ENCODE assay signal across 12 cellular contexts in the genomic region with DNA sequence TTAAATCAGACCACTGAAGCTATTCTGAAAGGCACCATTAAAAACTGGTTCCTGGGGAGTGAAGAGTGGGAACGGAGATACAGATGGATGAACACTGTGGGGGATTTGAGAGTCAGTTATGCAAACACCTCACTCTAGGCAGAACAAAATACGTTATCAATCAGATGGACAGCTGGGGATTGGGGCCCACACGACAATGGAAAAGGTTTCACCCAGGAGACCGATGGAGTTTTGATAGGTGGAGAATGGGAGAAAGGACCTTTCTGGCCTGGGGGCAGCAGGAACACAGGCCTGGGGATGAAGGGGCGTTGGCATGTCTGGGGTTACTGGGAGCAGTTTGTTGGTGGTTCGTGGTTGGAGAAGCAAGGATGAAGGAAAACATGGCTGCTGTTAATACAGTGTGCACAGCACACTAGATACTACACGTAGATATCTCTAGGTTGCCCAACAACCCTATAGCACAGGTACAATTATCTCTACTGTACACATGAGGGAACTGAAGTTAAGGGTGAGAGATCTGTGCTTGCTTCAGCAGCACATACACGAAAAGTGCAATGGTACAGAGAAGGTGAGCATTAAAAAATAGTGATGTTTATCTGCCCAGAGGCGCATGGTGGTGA. TPM values are rescaled to one million over a fixed set of nuclear protein-coding genes. Genes with fewer than 3 reads are reported as not detected.
A peak's percentile ranks its signal among the peaks of the same experiment; 100 is the strongest.
DNase-seq lines count a peak whose midpoint lies in the region; ATAC-seq and TF ChIP-seq lines count a peak whose summit lies in the region.
"Had no signal": no experiment of that assay in that cellular context is flagged by ENCODE, and none has a peak within 500 bp of the region (broad histone marks: within the 10 kb centered on the region; RNA-seq: fewer than 3 reads in every experiment).

No MANE protein-coding gene starts in this region.

- peaks cover 24% of the 10 kb centered on the region; the same call in 1 of the 2 replicates for H4K20me1 ChIP-seq in Karpas-422 (ENCODE audit: insufficient read depth, low read depth, low read length)

- no peak overlapping the region for H2AFZ ChIP-seq in Karpas-422 (ENCODE audit: low read length)
- H2AFZ ChIP-seq: parathyroid adenoma had no signal

- no peaks in the 10 kb centered on the region for H3K27me3 Mint-ChIP-seq in activated naive CD8-positive, alpha-beta T cell treated with anti-CD3 and anti-CD28 coated beads, Interleukin-2, amount 10 ng/mL, durations not matched to agents 7 days and 5 days
- no peaks in the 10 kb centered on the region for H3K27me3 Mint-ChIP-seq in activated naive CD8-positive, alpha-beta T cell treated with anti-CD3 and anti-CD28 coated beads, Interleukin-2, amount 50 U/mL, for 24 hours
- H3K27me3 Mint-ChIP-seq in stimulated activated memory B cell treated with anti-CD40 and anti-IgM and Interleukin-4, amounts not matched to agents 10 μg/mL and 1 μg/mL and 100 μg/mL, for 72 hours = no peaks in the 10 kb centered on the region

- no peak for TF ChIP-seq CTCF in upper lobe of right lung (IDR thresholded peaks at IDR 0.05)

- ATAC-seq in activated naive CD8-positive, alpha-beta T cell treated with anti-CD3 and anti-CD28 coated beads, Interleukin-2, amount 10 ng/mL, durations not matched to agents 7 days and 5 days (ENCODE audit: low read depth) = no peak
- ATAC-seq in activated naive CD8-positive, alpha-beta T cell treated with anti-CD3 and anti-CD28 coated beads, Interleukin-2, amount 50 U/mL, for 24 hours = no peak
- ATAC-seq in GM21529 (IDR thresholded peaks at IDR 0.05; ENCODE audit: unreplicated experiment) (peak; percentile 88), upper lobe of right lung (no peak)
- no peak for ATAC-seq in stimulated activated memory B cell treated with anti-CD40 and anti-IgM and Interleukin-4, amounts not matched to agents 10 μg/mL and 1 μg/mL and 100 μg/mL, for 72 hours
- ATAC-seq: activated CD4-positive, CD25-positive, alpha-beta regulatory T cell treated with anti-CD3 and anti-CD28 coated beads, Interleukin-2, amount 50 U/mL, for 24 hours had no signal

- H3K27ac ChIP-seq in Karpas-422 (ENCODE audit: low read length) = peak overlapping the region; percentile 88
- no peak overlapping the region for H3K27ac ChIP-seq in upper lobe of right lung
- H3K27ac ChIP-seq: parathyroid adenoma, RWPE1 had no signal

- peak overlapping the region; percentile 59 for H3K27ac Mint-ChIP-seq in activated naive CD8-positive, alpha-beta T cell treated with anti-CD3 and anti-CD28 coated beads, Interleukin-2, amount 10 ng/mL, durations not matched to agents 7 days and 5 days
- H3K27ac Mint-ChIP-seq in activated naive CD8-positive, alpha-beta T cell treated with anti-CD3 and anti-CD28 coated beads, Interleukin-2, amount 50 U/mL, for 24 hours = no peak overlapping the region
- peak overlapping the region; percentile 84 for H3K27ac Mint-ChIP-seq in stimulated activated memory B cell treated with anti-CD40 and anti-IgM and Interleukin-4, amounts not matched to agents 10 μg/mL and 1 μg/mL and 100 μg/mL, for 72 hours

- H3K36me3 ChIP-seq in Karpas-422 (ENCODE audit: insufficient read depth, low read length) = peaks cover 76% of the 10 kb centered on the region
- peaks cover 12% of the 10 kb centered on the region for H3K36me3 ChIP-seq in upper lobe of right lung

- DNase-seq in activated naive CD8-positive, alpha-beta T cell treated with anti-CD3 and anti-CD28 coated beads, Interleukin-2, amount 10 ng/mL, durations not matched to agents 7 days and 5 days = no peak
- no peak for DNase-seq in activated naive CD8-positive, alpha-beta T cell treated with anti-CD3 and anti-CD28 coated beads, Interleukin-2, amount 50 U/mL, for 24 hours
- DNase-seq in Karpas-422 (peak; percentile 68), upper lobe of right lung (no peak), HPDE6-E6E7 (ENCODE audit: extremely low spot score) (no peak), NCI-H128 (lab: John Stamatoyannopoulos, UW; ENCODE audit: unreplicated experiment) (no peak)
- DNase-seq: NCI-H1048 had no signal

- H3K4me3 Mint-ChIP-seq in activated naive CD8-positive, alpha-beta T cell treated with anti-CD3 and anti-CD28 coated beads, Interleukin-2, amount 10 ng/mL, durations not matched to agents 7 days and 5 days = no peak overlapping the region
- H3K4me3 Mint-ChIP-seq in activated naive CD8-positive, alpha-beta T cell treated with anti-CD3 and anti-CD28 coated beads, Interleukin-2, amount 50 U/mL, for 24 hours = no peak overlapping the region
- peak overlapping the region; percentile 38 for H3K4me3 Mint-ChIP-seq in stimulated activated memory B cell treated with anti-CD40 and anti-IgM and Interleukin-4, amounts not matched to agents 10 μg/mL and 1 μg/mL and 100 μg/mL, for 72 hours

- peaks cover 15% of the 10 kb centered on the region for H3K4me1 Mint-ChIP-seq in activated naive CD8-positive, alpha-beta T cell treated with anti-CD3 and anti-CD28 coated beads, Interleukin-2, amount 10 ng/mL, durations not matched to agents 7 days and 5 days
- H3K4me1 Mint-ChIP-seq in activated naive CD8-positive, alpha-beta T cell treated with anti-CD3 and anti-CD28 coated beads, Interleukin-2, amount 50 U/mL, for 24 hours = peaks cover 34% of the 10 kb centered on the region
- H3K4me1 Mint-ChIP-seq in stimulated activated memory B cell treated with anti-CD40 and anti-IgM and Interleukin-4, amounts not matched to agents 10 μg/mL and 1 μg/mL and 100 μg/mL, for 72 hours = peaks cover 73% of the 10 kb centered on the region

- H3K9me3 Mint-ChIP-seq in activated naive CD8-positive, alpha-beta T cell treated with anti-CD3 and anti-CD28 coated beads, Interleukin-2, amount 10 ng/mL, durations not matched to agents 7 days and 5 days = peaks cover 3% of the 10 kb centered on the region
- H3K9me3 Mint-ChIP-seq in activated naive CD8-positive, alpha-beta T cell treated with anti-CD3 and anti-CD28 coated beads, Interleukin-2, amount 50 U/mL, for 24 hours = no peaks in the 10 kb centered on the region
- peaks cover 3% of the 10 kb centered on the region for H3K9me3 Mint-ChIP-seq in stimulated activated memory B cell treated with anti-CD40 and anti-IgM and Interleukin-4, amounts not matched to agents 10 μg/mL and 1 μg/mL and 100 μg/mL, for 72 hours

- peaks cover 37% of the 10 kb centered on the region for H3K4me1 ChIP-seq in Karpas-422 (ENCODE audit: low read length)
- peaks cover 27% of the 10 kb centered on the region for H3K4me1 ChIP-seq in upper lobe of right lung
- H3K4me1 ChIP-seq: parathyroid adenoma had no signal

- 0 out of 2 replicates have a peak overlapping the region, but pooled peaks have one; percentile 19 for H3K9ac ChIP-seq in Karpas-422 (ENCODE audit: low read length)
- H3K9ac ChIP-seq: parathyroid adenoma had no signal

- H3K9me2 ChIP-seq in Karpas-422 (replicated peaks; ENCODE audit: insufficient read depth, low read length) = no peaks in the 10 kb centered on the region

- intact Hi-C loops in upper lobe of right lung (cut with DNase I) = no loop called here

- peak overlapping the region; percentile 48 for H3K4me2 ChIP-seq in Karpas-422 (ENCODE audit: low read depth, low read length, poor library complexity, severe bottlenecking)

- H3K9me3 ChIP-seq in Karpas-422 (ENCODE audit: low read length) (no peaks in the 10 kb centered on the region), upper lobe of right lung (no peaks in the 10 kb centered on the region)

- H3K36me3 Mint-ChIP-seq in activated naive CD8-positive, alpha-beta T cell treated with anti-CD3 and anti-CD28 coated beads, Interleukin-2, amount 10 ng/mL, durations not matched to agents 7 days and 5 days = peaks cover 75% of the 10 kb centered on the region
- H3K36me3 Mint-ChIP-seq in activated naive CD8-positive, alpha-beta T cell treated with anti-CD3 and anti-CD28 coated beads, Interleukin-2, amount 50 U/mL, for 24 hours (ENCODE audit: low read depth) = peaks cover 54% of the 10 kb centered on the region
- peaks cover 83% of the 10 kb centered on the region for H3K36me3 Mint-ChIP-seq in stimulated activated memory B cell treated with anti-CD40 and anti-IgM and Interleukin-4, amounts not matched to agents 10 μg/mL and 1 μg/mL and 100 μg/mL, for 72 hours

- H3K79me2 ChIP-seq in Karpas-422 (ENCODE audit: low read length) = peaks cover 94% of the 10 kb centered on the region

- H3K4me3 ChIP-seq in Karpas-422 (ENCODE audit: low read length) (no peak overlapping the region), upper lobe of right lung (no peak overlapping the region)

- POLR2A ChIA-PET in activated naive CD8-positive, alpha-beta T cell treated with anti-CD3 and anti-CD28 coated beads, Interleukin-2, amount 10 ng/mL, durations not matched to agents 7 days and 5 days (lab: Charles Lee) = interaction anchor here (1.2 to 1.3 kb wide), 3 partner anchors 14 to 79 kb away, joined by 3 to 4 read pairs (median 3); no protein-coding TSS in a partner anchor

- H3K27me3 ChIP-seq in Karpas-422 (ENCODE audit: low read length) (no peaks in the 10 kb centered on the region), upper lobe of right lung (no peaks in the 10 kb centered on the region)

RNA-seq across cellular contexts. Expression of a gene that starts 16.5 kb away (rescaled TPM):
- 100 to 1,000 TPM; 142 to 150 TPM for total RNA-seq in activated naive CD8-positive, alpha-beta T cell treated with anti-CD3 and anti-CD28 coated beads, Interleukin-2, amount 10 ng/mL, durations not matched to agents 7 days and 5 days
- total RNA-seq in Karpas-422 (2014; rRNA removed; shearing (Covaris generic); ENCODE audit: low replicate concordance) = 304 and 416 TPM in 2 replicates
- 116 TPM for total RNA-seq in upper lobe of right lung
